9 cellular contexts compared by ENCODE assay signal in genomic region chr7:75442101-75442464, GRCh38. TPM values are rescaled to one million over a fixed set of nuclear protein-coding genes. Genes with fewer than 3 reads are reported as not detected.
DNase-seq lines count a peak whose midpoint lies in the region; ATAC-seq and TF ChIP-seq lines count a peak whose summit lies in the region.
"Not testable (repeated sequence)": the region's sequence is repeated elsewhere in the genome, so short reads cannot be mapped to it uniquely, and the experiment has no call there.
"Had no signal": no experiment of that assay in that cellular context is flagged by ENCODE, and none has a peak within 500 bp of the region (broad histone marks: within the 10 kb centered on the region; RNA-seq: fewer than 3 reads in every experiment).

No MANE protein-coding gene starts in this region.

- 0% methylated on average over 2 of the region's 37 CpGs; no CpG with 5 or more reads in 1 of the 2 experiments for WGBS in mesodermal cell (ENCODE audit: insufficient coverage in 2 of 2), 2 experiments

- H3K4me1 ChIP-seq in SJSA1 (replicated peaks); ascending aorta; mesodermal cell (ENCODE audit: control insufficient read depth, insufficient read depth, low read length, poor library complexity, severe bottlenecking): not testable (repeated sequence)

- H3K36me3 ChIP-seq in SJSA1 (peaks cover 25% of the 10 kb centered on the region), ascending aorta (peaks cover 33 to 35% of the 10 kb centered on the region in 2 donors), mesodermal cell (ENCODE audit: control insufficient read depth, insufficient read depth, low read length) (peaks cover 37% of the 10 kb centered on the region)

- peak; percentile 31 for ATAC-seq in GM21390 (IDR thresholded peaks at IDR 0.05; ENCODE audit: unreplicated experiment)
- ATAC-seq in HG03108 (IDR thresholded peaks at IDR 0.05; ENCODE audit: unreplicated experiment), result peak; percentile 38
- ATAC-seq in stimulated activated effector memory CD8-positive, alpha-beta T cell treated with anti-CD3 and anti-CD28 coated beads, Interleukin-12 subunit alpha, Interleukin-12 subunit beta, amount 100 ng/mL, for 72 hours, result peak; percentile 63

- H3K27ac ChIP-seq in C4-2B, result peak overlapping the region; percentile 75
- peak overlapping the region; percentile 87 for H3K27ac ChIP-seq in SJSA1
- H3K27ac ChIP-seq in ascending aorta, result peak overlapping the region; percentile 27 to 88
- H3K27ac ChIP-seq in mesodermal cell (ENCODE audit: low read depth, low read length, severe bottlenecking), result peak overlapping the region; percentile 62

- H3K4me3 Mint-ChIP-seq in stimulated activated effector memory CD8-positive, alpha-beta T cell treated with anti-CD3 and anti-CD28 coated beads, Interleukin-12 subunit alpha, Interleukin-12 subunit beta, amount 100 ng/mL, for 72 hours, result peak overlapping the region; percentile 59

- H3K27me3 ChIP-seq in SJSA1 (replicated peaks); ascending aorta: not testable (repeated sequence)

- peaks cover 49% of the 10 kb centered on the region for H3K36me3 Mint-ChIP-seq in stimulated activated effector memory CD8-positive, alpha-beta T cell treated with anti-CD3 and anti-CD28 coated beads, Interleukin-12 subunit alpha, Interleukin-12 subunit beta, amount 100 ng/mL, for 72 hours

- H3K9me3 ChIP-seq in SJSA1 (replicated peaks); ascending aorta; mesodermal cell (ENCODE audit: control insufficient read depth, low read length): not testable (repeated sequence)

- not testable (repeated sequence) for H3K27ac Mint-ChIP-seq in stimulated activated effector memory CD8-positive, alpha-beta T cell treated with anti-CD3 and anti-CD28 coated beads, Interleukin-12 subunit alpha, Interleukin-12 subunit beta, amount 100 ng/mL, for 72 hours

- not testable (repeated sequence) for H3K9me3 Mint-ChIP-seq in stimulated activated effector memory CD8-positive, alpha-beta T cell treated with anti-CD3 and anti-CD28 coated beads, Interleukin-12 subunit alpha, Interleukin-12 subunit beta, amount 100 ng/mL, for 72 hours

- intact Hi-C loops in ascending aorta (cut with DNase I), result not testable (repeated sequence)

- H3K4me3 ChIP-seq in SJSA1 (peak overlapping the region; percentile 68), ascending aorta (peak overlapping the region; percentile 62 to 72), fibroblast of the aortic adventitia (ENCODE audit: low read depth, low read length) (peak overlapping the region; percentile 63), mesodermal cell (ENCODE audit: extremely low read depth, insufficient read depth, low read length, poor library complexity, severe bottlenecking) (peak overlapping the region; percentile 26)

- not testable (repeated sequence) for H3K4me1 Mint-ChIP-seq in stimulated activated effector memory CD8-positive, alpha-beta T cell treated with anti-CD3 and anti-CD28 coated beads, Interleukin-12 subunit alpha, Interleukin-12 subunit beta, amount 100 ng/mL, for 72 hours

- TF ChIP-seq CTCF in C4-2B (conservative IDR thresholded peaks at IDR 0.05); ascending aorta (IDR thresholded peaks at IDR 0.05); fibroblast of the aortic adventitia (IDR thresholded peaks at IDR 0.05; ENCODE audit: insufficient read depth, low read length): not testable (repeated sequence)

- not testable (repeated sequence) for DNase-seq in SJSA1 (ENCODE audit: low read depth in 1 of 2, low spot score in 2 of 2); ascending aorta (ENCODE audit: low spot score in 2 of 2); fibroblast of the aortic adventitia (ENCODE audit: low read depth); stimulated activated effector memory CD8-positive, alpha-beta T cell treated with anti-CD3 and anti-CD28 coated beads, Interleukin-12 subunit alpha, Interleukin-12 subunit beta, amount 100 ng/mL, for 72 hours (ENCODE audit: low spot score in 2 of 2)

RNA-seq across cellular contexts. Expression of gene POM121C, which starts 44.0 kb away (rescaled TPM):
- 6.1 and 6.6 TPM in 2 replicates for total RNA-seq in SJSA1 (2014; rRNA removed; shearing (Covaris generic))
- 12.1 TPM for total RNA-seq in ascending aorta
- 10.8 and 12.6 TPM in 2 replicates for total RNA-seq in fibroblast of the aortic adventitia (ENCODE audit: low replicate concordance)
- 32.4 TPM for polyA plus RNA-seq in mesodermal cell (2013, experiment 1 of 2)
- polyA plus RNA-seq in mesodermal cell (2013, experiment 2 of 2), result 33.3 TPM

RNA-seq across cellular contexts. Expression of gene TRIM73, which starts 46.7 kb away (rescaled TPM):
- 0.39 and 0.75 TPM in 2 replicates for total RNA-seq in SJSA1 (2014; rRNA removed; shearing (Covaris generic))
- total RNA-seq in ascending aorta (5.2 TPM), fibroblast of the aortic adventitia (ENCODE audit: low replicate concordance) (0.18 and 1.6 TPM in 2 replicates)
- polyA plus RNA-seq in mesodermal cell (2013, experiment 1 of 2), result 4.0 TPM
- 1.4 TPM for polyA plus RNA-seq in mesodermal cell (2013, experiment 2 of 2)

RNA-seq across cellular contexts. Expression of gene SPDYE5, which starts 50.0 kb away (rescaled TPM):
- not detected in 2 replicates for total RNA-seq in SJSA1 (2014; rRNA removed; shearing (Covaris generic))
- total RNA-seq in ascending aorta (not detected), fibroblast of the aortic adventitia (ENCODE audit: low replicate concordance) (0.09 TPM in 1 of 2 replicates, not detected in the other)
- not detected for polyA plus RNA-seq in mesodermal cell (2013, experiment 1 of 2)
- polyA plus RNA-seq in mesodermal cell (2013, experiment 2 of 2), result not detected
- total RNA-seq: lung microvascular endothelial cell had no signal
